ENCODE assay signal across 13 cellular contexts in the genomic region with DNA sequence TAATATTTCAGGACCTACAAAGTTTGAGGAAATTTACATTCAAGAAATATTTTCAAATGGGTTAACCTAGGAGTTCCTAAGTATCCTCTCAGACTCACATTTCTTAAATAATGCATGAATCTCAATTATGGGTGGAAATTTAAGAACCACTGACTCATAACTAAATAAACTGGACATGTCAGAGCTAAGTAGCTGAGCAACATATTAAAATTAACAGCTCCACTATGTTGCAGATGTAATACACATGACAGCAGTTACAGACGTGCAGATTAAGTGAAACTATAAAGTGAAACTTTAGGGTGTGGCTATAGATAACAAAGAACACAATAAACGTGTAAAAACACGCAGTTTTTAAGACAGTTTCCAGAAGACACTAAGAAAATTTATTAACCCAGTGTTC. TPM values are rescaled to one million over a fixed set of nuclear protein-coding genes. Genes with fewer than 3 reads are reported as not detected.
DNase-seq lines count a peak whose midpoint lies in the region; ATAC-seq, FAIRE-seq and TF ChIP-seq lines count a peak whose summit lies in the region.
"Had no signal": no experiment of that assay in that cellular context is flagged by ENCODE, and none has a peak within 500 bp of the region (broad histone marks: within the 10 kb centered on the region; RNA-seq: fewer than 3 reads in every experiment).

No MANE protein-coding gene starts in this region.

- H3K36me3 ChIP-seq in left ventricle myocardium inferior (no peaks in the 10 kb centered on the region), RWPE2 (ENCODE audit: low read depth) (peaks cover 25% of the 10 kb centered on the region), keratinocyte (ENCODE audit: control insufficient read depth in 2 of 2, extremely low read depth in 1 of 2, insufficient read depth in 2 of 2, low read length in 2 of 2) (peaks cover 0 to 6% of the 10 kb centered on the region in 2 experiments), BE2C (no peaks in the 10 kb centered on the region)

- H3K4me3 Mint-ChIP-seq in type B pancreatic cell: peak overlapping the region; percentile 32

- ATAC-seq in right cardiac atrium (no peak), RWPE2 (ENCODE audit: low read depth) (peak; percentile 90)

- WGBS in right cardiac atrium: 26% methylated on average over 3 of the region's 3 CpGs

- peaks cover 5% of the 10 kb centered on the region for H3K36me3 Mint-ChIP-seq in type B pancreatic cell

- peak; percentile 57 for FAIRE-seq in keratinocyte (lab: Jason Lieb, UNC)

- H3K4me2 ChIP-seq in keratinocyte (ENCODE audit: control insufficient read depth, extremely low read depth, insufficient read depth, low read depth, low read length): peak overlapping the region; percentile 81

- H3K27ac ChIP-seq in left ventricle myocardium inferior (replicated peaks) (peak overlapping the region; percentile 79), right cardiac atrium (ENCODE audit: low read length) (no peak overlapping the region), RWPE2 (ENCODE audit: poor library complexity, severe bottlenecking) (peak overlapping the region; percentile 98), keratinocyte (ENCODE audit: control insufficient read depth, insufficient read depth, low read length) (peak overlapping the region; percentile 94), caudate nucleus (ENCODE audit: low read depth, low read length) (no peak overlapping the region)

- intact Hi-C loops in left ventricle myocardium inferior (cut with micrococcal nuclease) (no loop called here), right cardiac atrium (cut with DNase I) (no loop called here)

- peak overlapping the region; percentile 88 for H3K27ac Mint-ChIP-seq in type B pancreatic cell

- no peak for TF ChIP-seq CTCF in left ventricle myocardium inferior (IDR thresholded peaks at IDR 0.05; ENCODE audit: borderline replicate concordance)
- no peak for TF ChIP-seq CTCF in RWPE2 (IDR thresholded peaks at IDR 0.05; ENCODE audit: poor library complexity, severe bottlenecking)
- TF ChIP-seq CTCF in keratinocyte (optimal IDR thresholded peaks at IDR 0.05 in 1 of 3, IDR thresholded peaks at IDR 0.05 in 1 of 3, conservative IDR thresholded peaks at IDR 0.05 in 1 of 3; ENCODE audit: extremely low read depth in 1 of 3, insufficient read depth in 2 of 3, low read length in 3 of 3): no peak
- no peak for TF ChIP-seq CTCF in type B pancreatic cell (conservative IDR thresholded peaks at IDR 0.05)
- no peak for TF ChIP-seq CTCF in BE2C (IDR thresholded peaks at IDR 0.05; ENCODE audit: low read depth, low read length)

- H2AFZ ChIP-seq in keratinocyte (ENCODE audit: control insufficient read depth, low read length): no peak overlapping the region

- H4K20me1 ChIP-seq in keratinocyte (ENCODE audit: control insufficient read depth, extremely low read depth, insufficient read depth, low read length): no peaks in the 10 kb centered on the region

- H3K4me1 ChIP-seq in left ventricle myocardium inferior (peaks cover 57% of the 10 kb centered on the region), right cardiac atrium (ENCODE audit: control insufficient read depth, insufficient read depth, low read length) (peaks cover 9% of the 10 kb centered on the region), RWPE2 (ENCODE audit: insufficient read depth, poor library complexity, severe bottlenecking) (peaks cover 40% of the 10 kb centered on the region), keratinocyte (ENCODE audit: control insufficient read depth, extremely low read depth, insufficient read depth, low read length) (peaks cover 41% of the 10 kb centered on the region), BE2C (no peaks in the 10 kb centered on the region)

- H3K79me2 ChIP-seq in keratinocyte (ENCODE audit: control insufficient read depth, insufficient read depth, low read length): peaks cover 91% of the 10 kb centered on the region

- H3K9me3 Mint-ChIP-seq in type B pancreatic cell: no peaks in the 10 kb centered on the region

- no peaks in the 10 kb centered on the region for H3K27me3 Mint-ChIP-seq in type B pancreatic cell

- peak overlapping the region; percentile 79 for H3K9ac ChIP-seq in keratinocyte (ENCODE audit: control insufficient read depth, extremely low read depth, insufficient read depth, low read length)

- H3K4me1 Mint-ChIP-seq in type B pancreatic cell (ENCODE audit: unreplicated experiment): peaks cover 34% of the 10 kb centered on the region

- DNase-seq in left ventricle myocardium inferior (no peak), right cardiac atrium (no peak), RWPE2 (ENCODE audit: low spot score) (no peak), keratinocyte (ENCODE audit: low read depth, low spot score) (peak; percentile 73), type B pancreatic cell (ENCODE audit: extremely low spot score, unreplicated experiment) (no peak), caudate nucleus (lab: John Stamatoyannopoulos, UW) (no peak), BE2C (no peak), DMS153 (lab: John Stamatoyannopoulos, UW) (no peak)
- DNase-seq: activated naive CD4-positive, alpha-beta T cell; effector memory CD4-positive, alpha-beta T cell; H7; NCI-H748 treated with DMSO at 0.1 percent for 48 hours; stimulated activated CD4-positive, alpha-beta T cell treated with anti-CD3 and anti-CD28 coated beads, Interleukin-4, amount 100 ng/mL, for 24 hours had no signal

- H3K27me3 ChIP-seq in left ventricle myocardium inferior (ENCODE audit: low read depth) (no peaks in the 10 kb centered on the region), right cardiac atrium (ENCODE audit: control insufficient read depth, insufficient read depth) (no peaks in the 10 kb centered on the region), RWPE2 (ENCODE audit: insufficient read depth, poor library complexity, severe bottlenecking) (no peaks in the 10 kb centered on the region), keratinocyte (ENCODE audit: control insufficient read depth, extremely low read depth, insufficient read depth, low read length) (no peaks in the 10 kb centered on the region), BE2C (no peaks in the 10 kb centered on the region)

- H3K4me3 ChIP-seq in left ventricle myocardium inferior (peak overlapping the region; percentile 42), right cardiac atrium (ENCODE audit: low read length) (no peak overlapping the region), RWPE2 (ENCODE audit: severe bottlenecking) (no peak overlapping the region), keratinocyte (ENCODE audit: control insufficient read depth in 2 of 3, extremely low read depth in 1 of 3, insufficient read depth in 2 of 3, low read depth in 1 of 3, low read length in 3 of 3) (peak overlapping the region in 1 of 3 experiments; percentile 2), BE2C (ENCODE audit: low read depth, low read length) (no peak overlapping the region)

- H3K9me3 ChIP-seq in left ventricle myocardium inferior (replicated peaks) (no peaks in the 10 kb centered on the region), right cardiac atrium (ENCODE audit: control insufficient read depth, low read length) (no peaks in the 10 kb centered on the region), RWPE2 (ENCODE audit: severe bottlenecking) (no peaks in the 10 kb centered on the region), keratinocyte (ENCODE audit: control insufficient read depth, low read depth, low read length) (no peaks in the 10 kb centered on the region), BE2C (no peaks in the 10 kb centered on the region)

- H3K9me1 ChIP-seq in keratinocyte (ENCODE audit: control insufficient read depth, extremely low read depth, insufficient read depth, low read length): no peaks in the 10 kb centered on the region

- dilution Hi-C loops in keratinocyte (cut with MboI; ENCODE audit: extremely low pct_ligation_motif_present, low sequenced_read_pairs): no loop called here

RNA-seq across cellular contexts. Expression of a gene that starts 25.5 kb away (rescaled TPM):
- 7.7 TPM for total RNA-seq in left ventricle myocardium inferior
- total RNA-seq in right cardiac atrium: 10 to 100 TPM in 1 of 4 donors, 1 to 10 TPM in 3; 7.6 to 10.0 (median 8.0) TPM
- polyA plus RNA-seq in right cardiac atrium: 5.5 TPM
- 7.7 to 26.9 TPM (median 15.8 TPM) in 3 replicates for polyA plus RNA-seq in keratinocyte
- polyA plus RNA-seq in keratinocyte (2011; ENCODE audit: low read depth): 6.0 TPM
- 11.3 and 16.1 TPM in 2 replicates for polyA plus RNA-seq in keratinocyte (2011; cell fraction: cytosol; rRNA removed)
- polyA plus RNA-seq in keratinocyte (2011; cell fraction: nucleus; rRNA removed): 44.5 and 44.6 TPM in 2 replicates
- 8.3 and 17.3 TPM in 2 replicates for polyA plus RNA-seq in keratinocyte (2012; ENCODE audit: low replicate concordance)
- 11.3 to 23.3 TPM (median 17.7 TPM) in 3 replicates for polyA minus RNA-seq in keratinocyte
- polyA minus RNA-seq in keratinocyte (2011; cell fraction: cytosol; rRNA and poly(A)+ RNA removed): 7.1 TPM
- 22.1 and 39.7 TPM in 2 replicates for polyA minus RNA-seq in keratinocyte (2011; cell fraction: nucleus; rRNA and poly(A)+ RNA removed)
- 17.3 and 17.7 TPM in 2 replicates for total RNA-seq in type B pancreatic cell (ENCODE audit: low replicate concordance)
- 1.8 TPM for polyA plus RNA-seq in BE2C (2012; ENCODE audit: insufficient read depth, insufficient read length, low read depth)

Comparison
In these comparisons a context has a peak if more than half of its experiments do, and no peak if none do; other contexts are left out.
1. H3K27ac ChIP-seq: peak in left ventricle myocardium inferior (single experiment), RWPE2 (single experiment) and keratinocyte (single experiment); none in right cardiac atrium (single experiment) and caudate nucleus (single experiment).